ENCODE assay signal across 8 cellular contexts in genomic region chr6:16723833-16724232, GRCh38. TPM values are rescaled to one million over a fixed set of nuclear protein-coding genes. Genes with fewer than 3 reads are reported as not detected.
DNase-seq lines count a peak whose midpoint lies in the region; ATAC-seq lines count a peak whose summit lies in the region.

No MANE protein-coding gene starts in this region.

- DNase-seq in DMS 273 (lab: John Stamatoyannopoulos, UW; ENCODE audit: unreplicated experiment) = peak; percentile 52
- DNase-seq in DMS 273 treated with DMSO at 0.1 percent for 48 hours (lab: John Stamatoyannopoulos, UW) = no peak
- no peak for DNase-seq in T-helper 17 cell
- peak; percentile 88 for DNase-seq in glomerular visceral epithelial cell (ENCODE audit: extremely low spot score)
- no peak for DNase-seq in stimulated activated naive CD8-positive, alpha-beta T cell treated with anti-CD3 and anti-CD28 coated beads, Interleukin-15, amount 100 ng/mL, for 72 hours
- no peak for DNase-seq in 8988T
- DNase-seq in effector CD8-positive, alpha-beta T cell (lab: John Stamatoyannopoulos, UW) = no peak
- no peak for DNase-seq in DMS153 treated with DMSO at 0.1 percent for 48 hours (lab: John Stamatoyannopoulos, UW; ENCODE audit: unreplicated experiment)

- peak; percentile 74 for ATAC-seq in T-helper 17 cell
- peak; percentile 64 for ATAC-seq in stimulated activated naive CD8-positive, alpha-beta T cell treated with anti-CD3 and anti-CD28 coated beads, Interleukin-15, amount 100 ng/mL, for 72 hours

- H3K9me3 ChIP-seq in T-helper 17 cell (ENCODE audit: control insufficient read depth, low read length, poor library complexity, severe bottlenecking) = no peaks in the 10 kb centered on the region

- H3K27ac Mint-ChIP-seq in T-helper 17 cell = peak overlapping the region; percentile 72
- no peak overlapping the region for H3K27ac Mint-ChIP-seq in stimulated activated naive CD8-positive, alpha-beta T cell treated with anti-CD3 and anti-CD28 coated beads, Interleukin-15, amount 100 ng/mL, for 72 hours

- H3K4me3 Mint-ChIP-seq in T-helper 17 cell = no peak overlapping the region
- H3K4me3 Mint-ChIP-seq in stimulated activated naive CD8-positive, alpha-beta T cell treated with anti-CD3 and anti-CD28 coated beads, Interleukin-15, amount 100 ng/mL, for 72 hours = no peak overlapping the region

- H3K36me3 Mint-ChIP-seq in T-helper 17 cell (ENCODE audit: low read depth) = peaks cover 2% of the 10 kb centered on the region

- no peaks in the 10 kb centered on the region for H3K27me3 Mint-ChIP-seq in T-helper 17 cell
- no peaks in the 10 kb centered on the region for H3K27me3 Mint-ChIP-seq in stimulated activated naive CD8-positive, alpha-beta T cell treated with anti-CD3 and anti-CD28 coated beads, Interleukin-15, amount 100 ng/mL, for 72 hours

- peaks cover 27% of the 10 kb centered on the region for H3K4me1 Mint-ChIP-seq in T-helper 17 cell
- peaks cover 58% of the 10 kb centered on the region for H3K4me1 Mint-ChIP-seq in stimulated activated naive CD8-positive, alpha-beta T cell treated with anti-CD3 and anti-CD28 coated beads, Interleukin-15, amount 100 ng/mL, for 72 hours

- H3K9me3 Mint-ChIP-seq in stimulated activated naive CD8-positive, alpha-beta T cell treated with anti-CD3 and anti-CD28 coated beads, Interleukin-15, amount 100 ng/mL, for 72 hours = no peaks in the 10 kb centered on the region

RNA-seq across cellular contexts. Expression of gene ATXN1, which starts 37.4 kb away (rescaled TPM):
- 100 to 1,000 TPM; 121 to 135 TPM for total RNA-seq in T-helper 17 cell

Comparison
In these comparisons a context has a peak if more than half of its experiments do, and no peak if none do; other contexts are left out.
1. DNase-seq: peak in DMS 273 (single experiment) and glomerular visceral epithelial cell (single experiment); none in DMS 273 treated with DMSO at 0.1 percent for 48 hours (single experiment), T-helper 17 cell (0 of 3), stimulated activated naive CD8-positive, alpha-beta T cell treated with anti-CD3 and anti-CD28 coated beads, Interleukin-15, amount 100 ng/mL, for 72 hours (0 of 2), 8988T (single experiment), effector CD8-positive, alpha-beta T cell (single experiment) and DMS153 treated with DMSO at 0.1 percent for 48 hours (single experiment).